ENCODE assay signal across 1 cellular context in the genomic region with DNA sequence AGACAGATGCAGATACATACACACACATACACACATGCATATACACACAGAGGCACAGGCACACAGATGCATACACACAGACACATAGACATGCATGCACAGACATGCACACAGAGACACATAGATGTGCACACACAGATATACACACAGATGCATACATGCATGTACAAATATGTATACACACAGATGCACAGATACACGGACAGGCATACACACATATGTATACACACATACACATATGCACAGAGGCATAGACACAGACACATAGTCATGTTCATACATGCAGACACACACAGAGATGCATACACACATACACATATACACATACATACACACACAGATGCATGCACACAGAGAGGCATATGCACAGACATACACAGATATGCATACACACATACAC.
TF ChIP-seq lines count a peak whose summit lies in the region.

No MANE protein-coding gene starts in this region.

TF ChIP-seq in H1, 55 proteins besides CTCF, POLR2A, EP300 and RAD21:
- TF ChIP-seq CHD7 (IDR thresholded peaks at IDR 0.05; ENCODE audit: insufficient replicate concordance, low read length): no peak
- TF ChIP-seq CREB1 (IDR thresholded peaks at IDR 0.05): no peak
- no peak for TF ChIP-seq CHD2 (IDR thresholded peaks at IDR 0.05; ENCODE audit: low read length)
- no peak for TF ChIP-seq SAP30 (IDR thresholded peaks at IDR 0.05; ENCODE audit: insufficient read depth, insufficient replicate concordance, low read length)
- no peak for TF ChIP-seq CEBPB (IDR thresholded peaks at IDR 0.05; ENCODE audit: low read depth, low read length)
- TF ChIP-seq MAFK (IDR thresholded peaks at IDR 0.05; ENCODE audit: low read depth, low read length): no peak
- TF ChIP-seq RNF2 (IDR thresholded peaks at IDR 0.05; ENCODE audit: borderline replicate concordance, low read depth, low read length, missing control alignments, poor library complexity, severe bottlenecking): no peak
- TF ChIP-seq ZNF274 (IDR thresholded peaks at IDR 0.05; ENCODE audit: borderline replicate concordance, extremely low read depth, low read length): no peak
- no peak for TF ChIP-seq SIRT6 (IDR thresholded peaks at IDR 0.05; ENCODE audit: low read length)
- no peak for TF ChIP-seq HDAC6 (IDR thresholded peaks at IDR 0.05; ENCODE audit: low read depth, low read length)
- TF ChIP-seq, protein P1, sequence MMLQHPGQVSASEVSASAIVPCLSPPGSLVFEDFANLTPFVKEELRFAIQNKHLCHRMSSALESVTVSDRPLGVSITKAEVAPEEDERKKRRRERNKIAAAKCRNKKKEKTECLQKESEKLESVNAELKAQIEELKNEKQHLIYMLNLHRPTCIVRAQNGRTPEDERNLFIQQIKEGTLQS (IDR thresholded peaks at IDR 0.05; ENCODE audit: insufficient read depth, low read depth, low read length): no peak
- no peak for TF ChIP-seq EZH2 (IDR thresholded peaks at IDR 0.05; ENCODE audit: low read depth, low read length, severe bottlenecking)
- TF ChIP-seq FOSL1 (IDR thresholded peaks at IDR 0.05; ENCODE audit: insufficient read depth, low read depth, low read length): no peak
- TF ChIP-seq KDM1A (IDR thresholded peaks at IDR 0.05; ENCODE audit: borderline replicate concordance, low read length): no peak
- TF ChIP-seq BACH1 (IDR thresholded peaks at IDR 0.05; ENCODE audit: low read length): no peak
TF ChIP-seq in H1: peak in this region for 0.
